ENCODE assay signal across 1 cellular context in genomic region chr7:21550821-21551531, GRCh38.
TF ChIP-seq lines count a peak whose summit lies in the region.

No MANE protein-coding gene starts in this region.

TF ChIP-seq in GM23338, 12 proteins besides CTCF, POLR2A, EP300 and RAD21 (continued from another document):
- no peak for TF ChIP-seq ETS1 (IDR thresholded peaks at IDR 0.05)
TF ChIP-seq in GM23338: peak in this region for 3.
